ENCODE assay signal across 25 cellular contexts in the genomic region with DNA sequence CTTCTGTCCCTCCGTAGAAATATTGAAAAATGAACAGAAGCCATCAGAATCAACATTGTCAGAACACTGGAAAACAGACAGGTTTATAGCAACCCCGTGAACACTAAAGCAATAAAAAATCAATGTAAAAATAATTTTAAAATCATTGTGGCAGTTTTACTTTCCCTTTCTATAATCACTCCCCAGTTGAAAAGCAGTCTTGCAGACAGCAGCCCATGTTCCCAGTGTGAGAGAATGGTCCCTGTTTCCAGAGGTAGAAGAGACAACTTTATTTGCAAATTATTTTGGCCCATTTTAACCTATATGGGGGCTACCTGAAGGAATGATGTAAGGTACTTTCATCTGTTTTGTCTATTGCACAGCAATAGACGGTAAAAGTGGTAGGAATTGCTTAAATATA.
"Had no signal": no experiment of that assay in that cellular context is flagged by ENCODE, and none has a peak within 500 bp of the region (broad histone marks: within the 10 kb centered on the region; RNA-seq: fewer than 3 reads in every experiment).

No MANE protein-coding gene starts in this region.

- DNase-seq: colonic mucosa; cortex of kidney; effector CD8-positive, alpha-beta T cell; effector memory CD8-positive, alpha-beta T cell; endodermal cell; erythroblast; esophagus squamous epithelium; foreskin fibroblast; foreskin melanocyte; gastrocnemius medialis; glutamatergic neuron; head of caudate nucleus; heart right ventricle; hippocampal formation; left cardiac atrium; left ventricle myocardium inferior; lower lobe of right lung; mesenchymal stem cell; mucosa of descending colon; naive B cell had no signal

- H3K4me1 ChIP-seq: colonic mucosa, esophagus squamous epithelium, gastrocnemius medialis, heart right ventricle, left ventricle myocardium inferior, lower lobe of right lung had no signal

- H3K27ac ChIP-seq: colonic mucosa, epithelial cell of prostate, esophagus squamous epithelium, gastrocnemius medialis, heart right ventricle, left ventricle myocardium inferior, lower lobe of right lung had no signal

- H3K36me3 ChIP-seq: colonic mucosa, esophagus squamous epithelium, gastrocnemius medialis, heart right ventricle, left ventricle myocardium inferior, lower lobe of right lung had no signal

- H3K27me3 ChIP-seq: colonic mucosa, esophagus squamous epithelium, gastrocnemius medialis, heart right ventricle had no signal

- H3K9me3 ChIP-seq: colonic mucosa, esophagus squamous epithelium, gastrocnemius medialis, mucosa of descending colon had no signal

- FAIRE-seq: endometrium, islet of Langerhans, keratinocyte had no signal

- ATAC-seq: effector memory CD8-positive, alpha-beta T cell; esophagus mucosa; gastrocnemius medialis; heart right ventricle; left cardiac atrium; lower lobe of right lung; mucosa of descending colon had no signal

- H3K4me3 ChIP-seq: colonic mucosa, esophagus squamous epithelium, gastrocnemius medialis, heart right ventricle, left ventricle myocardium inferior, lower lobe of right lung, mucosa of descending colon had no signal
